8 cellular contexts compared by ENCODE assay signal in genomic region chr19:12364391-12365093, GRCh38. TPM values are rescaled to one million over a fixed set of nuclear protein-coding genes. Genes with fewer than 3 reads are reported as not detected.
DNase-seq lines count a peak whose midpoint lies in the region; ATAC-seq and TF ChIP-seq lines count a peak whose summit lies in the region.

No MANE protein-coding gene starts in this region.

- no peaks in the 10 kb centered on the region for H3K27me3 ChIP-seq in lung (ENCODE audit: control insufficient read depth, insufficient read depth)

- ATAC-seq in lung (ENCODE audit: insufficient read depth, low FRiP score) (no peak), GM18907 (IDR thresholded peaks at IDR 0.05; ENCODE audit: unreplicated experiment) (no peak)

- H3K27ac ChIP-seq in lung (ENCODE audit: low read depth in 1 of 2, low read length in 1 of 2) (peak overlapping the region; percentile 87 to 92), temporal lobe (ENCODE audit: low read depth, low read length) (peak overlapping the region; percentile 36)

- WGBS in lung, 2 donors = 7 to 9% methylated on average over 22 of the region's 22 CpGs

- peak; percentile 12 for DNase-seq in DMS53 (lab: John Stamatoyannopoulos, UW)
- no peak for DNase-seq in DMS53 treated with DMSO at 0.1 percent for 48 hours (lab: John Stamatoyannopoulos, UW; ENCODE audit: unreplicated experiment)
- peak; percentile 14 for DNase-seq in RPMI7951 (ENCODE audit: low read depth)
- peak; percentile 20 for DNase-seq in dermis blood vessel endothelial cell
- DNase-seq in lung (ENCODE audit: low spot score) = peak; percentile 29
- DNase-seq in GF-D8 (lab: John Stamatoyannopoulos, UW) = no peak

- peak overlapping the region; percentile 70 for H3K4me3 ChIP-seq in lung

- TF ChIP-seq CTCF in lung (IDR thresholded peaks at IDR 0.05; ENCODE audit: control extremely low read depth, extremely low read depth) = no peak

- H3K36me3 ChIP-seq in lung (ENCODE audit: control insufficient read depth in 2 of 2, insufficient read depth in 2 of 2, low read length in 2 of 2) = no peaks in the 10 kb centered on the region

- peaks cover 0 to 2% of the 10 kb centered on the region in 2 donors for H3K9me3 ChIP-seq in lung (ENCODE audit: control insufficient read depth in 2 of 2, insufficient read depth in 1 of 2, low read length in 1 of 2)

- H3K4me1 ChIP-seq in lung (ENCODE audit: control insufficient read depth in 2 of 2, insufficient read depth in 2 of 2, low read length in 2 of 2) = peaks cover 0 to 3% of the 10 kb centered on the region in 2 donors

RNA-seq across cellular contexts. Expression of gene ZNF442, which starts 0.9 kb away (rescaled TPM):
- total RNA-seq in RPMI7951 (2014; rRNA removed; shearing (Covaris generic)) = 1.6 and 2.1 TPM in 2 replicates
- total RNA-seq in dermis blood vessel endothelial cell (2.7 and 4.3 TPM in 2 replicates), lung (1 to 10 TPM; 4.7 to 7.2 TPM), temporal lobe (5.4 TPM)
- polyA plus RNA-seq in lung = 1 to 10 TPM; 1.1 to 1.9 TPM

RNA-seq across cellular contexts. Expression of gene ZNF563, which starts 31.1 kb away (rescaled TPM):
- total RNA-seq in RPMI7951 (2014; rRNA removed; shearing (Covaris generic)) = 3.0 and 6.5 TPM in 2 replicates
- total RNA-seq in dermis blood vessel endothelial cell (2.2 TPM in 2 replicates), lung (1 to 10 TPM; 3.2 to 4.9 TPM), temporal lobe (1.2 TPM)
- 1 to 10 TPM; 1.6 to 1.9 TPM for polyA plus RNA-seq in lung

RNA-seq across cellular contexts. Expression of gene ZNF799, which starts 36.5 kb away (rescaled TPM):
- 3.9 and 4.8 TPM in 2 replicates for total RNA-seq in RPMI7951 (2014; rRNA removed; shearing (Covaris generic))
- total RNA-seq in dermis blood vessel endothelial cell = 6.1 and 12.1 TPM in 2 replicates
- total RNA-seq in lung = 1 to 10 TPM; 5.4 to 9.8 TPM
- polyA plus RNA-seq in lung = 1 to 10 TPM; 3.6 to 6.2 TPM
- 6.4 TPM for total RNA-seq in temporal lobe

Comparison
In these comparisons a context has a peak if more than half of its experiments do, and no peak if none do; other contexts are left out.
1. DNase-seq: peak in DMS53 (single experiment), RPMI7951 (single experiment), dermis blood vessel endothelial cell (single experiment) and lung (single experiment); none in DMS53 treated with DMSO at 0.1 percent for 48 hours (single experiment) and GF-D8 (single experiment).